1 cellular context compared by ENCODE assay signal in the genomic region with DNA sequence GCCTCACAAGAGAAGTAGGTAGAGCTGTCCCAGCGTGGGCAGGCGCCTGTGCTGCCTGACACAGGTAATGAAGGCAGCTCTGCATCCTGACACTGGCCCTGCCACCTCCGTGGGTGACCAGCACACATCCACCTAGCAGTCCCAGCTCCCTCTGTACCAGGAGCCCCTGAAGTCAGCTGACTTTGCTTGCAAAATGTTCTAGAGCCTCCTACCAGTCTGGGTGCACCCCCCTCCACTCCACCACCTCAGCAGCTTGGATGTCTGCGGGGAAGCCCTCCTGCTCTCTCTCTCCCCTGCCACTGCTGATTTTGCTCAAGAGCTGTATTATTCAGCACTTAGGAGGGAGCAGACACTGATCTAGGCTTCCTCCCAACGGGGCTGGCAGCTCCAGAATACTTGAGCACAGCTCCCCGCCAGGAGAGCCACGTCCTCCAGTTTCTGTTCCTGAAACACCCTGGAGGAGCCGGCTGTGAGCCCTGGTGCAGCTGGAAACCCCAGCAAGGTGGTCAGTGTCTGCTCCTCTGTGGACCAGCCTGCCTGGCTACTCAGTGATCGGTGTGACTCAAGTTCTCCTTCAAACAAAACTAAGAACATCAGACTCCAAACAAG.
TF ChIP-seq lines count a peak whose summit lies in the region.

No MANE protein-coding gene starts in this region.

TF ChIP-seq in H1, 55 proteins besides CTCF, POLR2A, EP300 and RAD21:
- no peak for TF ChIP-seq RNF2 (IDR thresholded peaks at IDR 0.05; ENCODE audit: borderline replicate concordance, low read depth, low read length, missing control alignments, poor library complexity, severe bottlenecking)
- no peak for TF ChIP-seq PHF8 (conservative IDR thresholded peaks at IDR 0.05; ENCODE audit: low read depth, low read length)
- TF ChIP-seq, protein P1, sequence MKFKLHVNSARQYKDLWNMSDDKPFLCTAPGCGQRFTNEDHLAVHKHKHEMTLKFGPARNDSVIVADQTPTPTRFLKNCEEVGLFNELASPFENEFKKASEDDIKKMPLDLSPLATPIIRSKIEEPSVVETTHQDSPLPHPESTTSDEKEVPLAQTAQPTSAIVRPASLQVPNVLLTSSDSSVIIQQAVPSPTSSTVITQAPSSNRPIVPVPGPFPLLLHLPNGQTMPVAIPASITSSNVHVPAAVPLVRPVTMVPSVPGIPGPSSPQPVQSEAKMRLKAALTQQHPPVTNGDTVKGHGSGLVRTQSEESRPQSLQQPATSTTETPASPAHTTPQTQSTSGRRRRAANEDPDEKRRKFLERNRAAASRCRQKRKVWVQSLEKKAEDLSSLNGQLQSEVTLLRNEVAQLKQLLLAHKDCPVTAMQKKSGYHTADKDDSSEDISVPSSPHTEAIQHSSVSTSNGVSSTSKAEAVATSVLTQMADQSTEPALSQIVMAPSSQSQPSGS (IDR thresholded peaks at IDR 0.05; ENCODE audit: low read length) = no peak
- no peak for TF ChIP-seq SIRT6 (IDR thresholded peaks at IDR 0.05; ENCODE audit: low read length)
- no peak for TF ChIP-seq SP4 (IDR thresholded peaks at IDR 0.05; ENCODE audit: low read length)
- TF ChIP-seq TEAD4 (IDR thresholded peaks at IDR 0.05; ENCODE audit: low read depth, low read length) = no peak
- TF ChIP-seq BRCA1 (IDR thresholded peaks at IDR 0.05; ENCODE audit: low read depth, low read length) = no peak
- TF ChIP-seq FOSL1 (IDR thresholded peaks at IDR 0.05; ENCODE audit: insufficient read depth, low read depth, low read length) = no peak
- no peak for TF ChIP-seq CHD2 (IDR thresholded peaks at IDR 0.05; ENCODE audit: low read length)
- TF ChIP-seq NRF1 (IDR thresholded peaks at IDR 0.05; ENCODE audit: low read depth, low read length) = no peak
- no peak for TF ChIP-seq SRF (IDR thresholded peaks at IDR 0.05; ENCODE audit: low read depth, low read length)
- TF ChIP-seq GTF2F1 (IDR thresholded peaks at IDR 0.05; ENCODE audit: borderline replicate concordance, low read depth, low read length) = no peak
TF ChIP-seq in H1: peak in this region for 0.
